3 cellular contexts compared by ENCODE assay signal in genomic region chr7:81527651-81528050, GRCh38.
TF ChIP-seq lines count a peak whose summit lies in the region.

No MANE protein-coding gene starts in this region.

TF ChIP-seq in GM23338, 12 proteins besides CTCF, POLR2A, EP300 and RAD21 (continues in another document):
- TF ChIP-seq NANOG (IDR thresholded peaks at IDR 0.05; ENCODE audit: borderline replicate concordance) (no peak), ZNF462 (CRISPR knock-in tag; IDR thresholded peaks at IDR 0.05) (no peak), JUNB (IDR thresholded peaks at IDR 0.05; ENCODE audit: unreplicated experiment) (no peak), POLR2AphosphoS5 (IDR thresholded peaks at IDR 0.05; ENCODE audit: low read depth) (no peak), EZH2phosphoT487 (IDR thresholded peaks at IDR 0.05; ENCODE audit: unreplicated experiment) (no peak)

TF ChIP-seq in H1, 55 proteins besides CTCF, POLR2A, EP300 and RAD21:
- TF ChIP-seq KDM5A (IDR thresholded peaks at IDR 0.05; ENCODE audit: low read length) (no peak), CTBP2 (IDR thresholded peaks at IDR 0.05; ENCODE audit: borderline replicate concordance, insufficient read depth, insufficient read length, low read length) (no peak), ATF2 (IDR thresholded peaks at IDR 0.05; ENCODE audit: low read length) (no peak), TAF1 (IDR thresholded peaks at IDR 0.05; ENCODE audit: low read depth, low read length) (no peak), MAFK (IDR thresholded peaks at IDR 0.05; ENCODE audit: low read depth, low read length) (no peak), EGR1 (IDR thresholded peaks at IDR 0.05; ENCODE audit: borderline replicate concordance, low read depth, low read length) (no peak), HDAC6 (IDR thresholded peaks at IDR 0.05; ENCODE audit: low read depth, low read length) (no peak), SUZ12 (IDR thresholded peaks at IDR 0.05; ENCODE audit: low read length) (no peak), MAX (IDR thresholded peaks at IDR 0.05) (no peak)
- TF ChIP-seq, protein P1, sequence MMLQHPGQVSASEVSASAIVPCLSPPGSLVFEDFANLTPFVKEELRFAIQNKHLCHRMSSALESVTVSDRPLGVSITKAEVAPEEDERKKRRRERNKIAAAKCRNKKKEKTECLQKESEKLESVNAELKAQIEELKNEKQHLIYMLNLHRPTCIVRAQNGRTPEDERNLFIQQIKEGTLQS (IDR thresholded peaks at IDR 0.05; ENCODE audit: insufficient read depth, low read depth, low read length), result no peak
- TF ChIP-seq, protein P2, sequence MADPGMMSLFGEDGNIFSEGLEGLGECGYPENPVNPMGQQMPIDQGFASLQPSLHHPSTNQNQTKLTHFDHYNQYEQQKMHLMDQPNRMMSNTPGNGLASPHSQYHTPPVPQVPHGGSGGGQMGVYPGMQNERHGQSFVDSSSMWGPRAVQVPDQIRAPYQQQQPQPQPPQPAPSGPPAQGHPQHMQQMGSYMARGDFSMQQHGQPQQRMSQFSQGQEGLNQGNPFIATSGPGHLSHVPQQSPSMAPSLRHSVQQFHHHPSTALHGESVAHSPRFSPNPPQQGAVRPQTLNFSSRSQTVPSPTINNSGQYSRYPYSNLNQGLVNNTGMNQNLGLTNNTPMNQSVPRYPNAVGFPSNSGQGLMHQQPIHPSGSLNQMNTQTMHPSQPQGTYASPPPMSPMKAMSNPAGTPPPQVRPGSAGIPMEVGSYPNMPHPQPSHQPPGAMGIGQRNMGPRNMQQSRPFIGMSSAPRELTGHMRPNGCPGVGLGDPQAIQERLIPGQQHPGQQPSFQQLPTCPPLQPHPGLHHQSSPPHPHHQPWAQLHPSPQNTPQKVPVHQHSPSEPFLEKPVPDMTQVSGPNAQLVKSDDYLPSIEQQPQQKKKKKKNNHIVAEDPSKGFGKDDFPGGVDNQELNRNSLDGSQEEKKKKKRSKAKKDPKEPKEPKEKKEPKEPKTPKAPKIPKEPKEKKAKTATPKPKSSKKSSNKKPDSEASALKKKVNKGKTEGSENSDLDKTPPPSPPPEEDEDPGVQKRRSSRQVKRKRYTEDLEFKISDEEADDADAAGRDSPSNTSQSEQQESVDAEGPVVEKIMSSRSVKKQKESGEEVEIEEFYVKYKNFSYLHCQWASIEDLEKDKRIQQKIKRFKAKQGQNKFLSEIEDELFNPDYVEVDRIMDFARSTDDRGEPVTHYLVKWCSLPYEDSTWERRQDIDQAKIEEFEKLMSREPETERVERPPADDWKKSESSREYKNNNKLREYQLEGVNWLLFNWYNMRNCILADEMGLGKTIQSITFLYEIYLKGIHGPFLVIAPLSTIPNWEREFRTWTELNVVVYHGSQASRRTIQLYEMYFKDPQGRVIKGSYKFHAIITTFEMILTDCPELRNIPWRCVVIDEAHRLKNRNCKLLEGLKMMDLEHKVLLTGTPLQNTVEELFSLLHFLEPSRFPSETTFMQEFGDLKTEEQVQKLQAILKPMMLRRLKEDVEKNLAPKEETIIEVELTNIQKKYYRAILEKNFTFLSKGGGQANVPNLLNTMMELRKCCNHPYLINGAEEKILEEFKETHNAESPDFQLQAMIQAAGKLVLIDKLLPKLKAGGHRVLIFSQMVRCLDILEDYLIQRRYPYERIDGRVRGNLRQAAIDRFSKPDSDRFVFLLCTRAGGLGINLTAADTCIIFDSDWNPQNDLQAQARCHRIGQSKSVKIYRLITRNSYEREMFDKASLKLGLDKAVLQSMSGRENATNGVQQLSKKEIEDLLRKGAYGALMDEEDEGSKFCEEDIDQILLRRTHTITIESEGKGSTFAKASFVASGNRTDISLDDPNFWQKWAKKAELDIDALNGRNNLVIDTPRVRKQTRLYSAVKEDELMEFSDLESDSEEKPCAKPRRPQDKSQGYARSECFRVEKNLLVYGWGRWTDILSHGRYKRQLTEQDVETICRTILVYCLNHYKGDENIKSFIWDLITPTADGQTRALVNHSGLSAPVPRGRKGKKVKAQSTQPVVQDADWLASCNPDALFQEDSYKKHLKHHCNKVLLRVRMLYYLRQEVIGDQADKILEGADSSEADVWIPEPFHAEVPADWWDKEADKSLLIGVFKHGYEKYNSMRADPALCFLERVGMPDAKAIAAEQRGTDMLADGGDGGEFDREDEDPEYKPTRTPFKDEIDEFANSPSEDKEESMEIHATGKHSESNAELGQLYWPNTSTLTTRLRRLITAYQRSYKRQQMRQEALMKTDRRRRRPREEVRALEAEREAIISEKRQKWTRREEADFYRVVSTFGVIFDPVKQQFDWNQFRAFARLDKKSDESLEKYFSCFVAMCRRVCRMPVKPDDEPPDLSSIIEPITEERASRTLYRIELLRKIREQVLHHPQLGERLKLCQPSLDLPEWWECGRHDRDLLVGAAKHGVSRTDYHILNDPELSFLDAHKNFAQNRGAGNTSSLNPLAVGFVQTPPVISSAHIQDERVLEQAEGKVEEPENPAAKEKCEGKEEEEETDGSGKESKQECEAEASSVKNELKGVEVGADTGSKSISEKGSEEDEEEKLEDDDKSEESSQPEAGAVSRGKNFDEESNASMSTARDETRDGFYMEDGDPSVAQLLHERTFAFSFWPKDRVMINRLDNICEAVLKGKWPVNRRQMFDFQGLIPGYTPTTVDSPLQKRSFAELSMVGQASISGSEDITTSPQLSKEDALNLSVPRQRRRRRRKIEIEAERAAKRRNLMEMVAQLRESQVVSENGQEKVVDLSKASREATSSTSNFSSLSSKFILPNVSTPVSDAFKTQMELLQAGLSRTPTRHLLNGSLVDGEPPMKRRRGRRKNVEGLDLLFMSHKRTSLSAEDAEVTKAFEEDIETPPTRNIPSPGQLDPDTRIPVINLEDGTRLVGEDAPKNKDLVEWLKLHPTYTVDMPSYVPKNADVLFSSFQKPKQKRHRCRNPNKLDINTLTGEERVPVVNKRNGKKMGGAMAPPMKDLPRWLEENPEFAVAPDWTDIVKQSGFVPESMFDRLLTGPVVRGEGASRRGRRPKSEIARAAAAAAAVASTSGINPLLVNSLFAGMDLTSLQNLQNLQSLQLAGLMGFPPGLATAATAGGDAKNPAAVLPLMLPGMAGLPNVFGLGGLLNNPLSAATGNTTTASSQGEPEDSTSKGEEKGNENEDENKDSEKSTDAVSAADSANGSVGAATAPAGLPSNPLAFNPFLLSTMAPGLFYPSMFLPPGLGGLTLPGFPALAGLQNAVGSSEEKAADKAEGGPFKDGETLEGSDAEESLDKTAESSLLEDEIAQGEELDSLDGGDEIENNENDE (IDR thresholded peaks at IDR 0.05; ENCODE audit: insufficient replicate concordance, low read length), result no peak
TF ChIP-seq in H1: peak in this region for 0.

TF ChIP-seq in SK-N-SH, 30 proteins besides CTCF, POLR2A, EP300 and RAD21:
- no peak for TF ChIP-seq EZH2phosphoT487 (IDR thresholded peaks at IDR 0.05; ENCODE audit: borderline replicate concordance, low read depth)
- TF ChIP-seq RFX5 (IDR thresholded peaks at IDR 0.05; ENCODE audit: low read length), result no peak
- TF ChIP-seq GATA2 (CRISPR knock-in tag; IDR thresholded peaks at IDR 0.05), result no peak
- no peak for TF ChIP-seq RCOR1 (IDR thresholded peaks at IDR 0.05; ENCODE audit: low read length)
- TF ChIP-seq JUND (IDR thresholded peaks at IDR 0.05), result no peak
- TF ChIP-seq ELF1 (IDR thresholded peaks at IDR 0.05), result no peak
- TF ChIP-seq MXI1 (IDR thresholded peaks at IDR 0.05; ENCODE audit: low read depth, low read length), result no peak
TF ChIP-seq in SK-N-SH: peak in this region for 0.
